In genomic region chr20:37261714-37262113, GRCh38 we compare ENCODE assay signal across 1 cellular context.
TF ChIP-seq lines count a peak whose summit lies in the region.

Gene GHRH (minus strand): TSS chr20:37261814. CDS start chr20:37256889, 4,925 bp downstream.

TF ChIP-seq in GM23338, 12 proteins besides CTCF, POLR2A, EP300 and RAD21 (continued from another document):
- TF ChIP-seq ZNF462 (CRISPR knock-in tag; IDR thresholded peaks at IDR 0.05): no peak
- TF ChIP-seq REST (IDR thresholded peaks at IDR 0.05; ENCODE audit: unreplicated experiment): no peak
- TF ChIP-seq ZNF331 (CRISPR knock-in tag; IDR thresholded peaks at IDR 0.05; ENCODE audit: low read depth): no peak
